In genomic region chrX:109797311-109797975, GRCh38 we compare ENCODE assay signal across 1 cellular context.
TF ChIP-seq lines count a peak whose summit lies in the region.

No MANE protein-coding gene starts in this region.

TF ChIP-seq in HepG2, 621 proteins besides CTCF, POLR2A, EP300 and RAD21 (continued from another document):
- peak; percentile 28; the same call in 1 of the 2 replicates for TF ChIP-seq ARID5B (CRISPR knock-in tag; IDR thresholded peaks at IDR 0.05)
- no peak for TF ChIP-seq TCF12 (IDR thresholded peaks at IDR 0.05)
- no peak for TF ChIP-seq TCF12 (CRISPR knock-in tag; IDR thresholded peaks at IDR 0.05)
- peak; percentile 72 for TF ChIP-seq CEBPB (IDR thresholded peaks at IDR 0.05; ENCODE audit: borderline replicate concordance, low read depth, low read length)
